8 cellular contexts compared by ENCODE assay signal in the genomic region with DNA sequence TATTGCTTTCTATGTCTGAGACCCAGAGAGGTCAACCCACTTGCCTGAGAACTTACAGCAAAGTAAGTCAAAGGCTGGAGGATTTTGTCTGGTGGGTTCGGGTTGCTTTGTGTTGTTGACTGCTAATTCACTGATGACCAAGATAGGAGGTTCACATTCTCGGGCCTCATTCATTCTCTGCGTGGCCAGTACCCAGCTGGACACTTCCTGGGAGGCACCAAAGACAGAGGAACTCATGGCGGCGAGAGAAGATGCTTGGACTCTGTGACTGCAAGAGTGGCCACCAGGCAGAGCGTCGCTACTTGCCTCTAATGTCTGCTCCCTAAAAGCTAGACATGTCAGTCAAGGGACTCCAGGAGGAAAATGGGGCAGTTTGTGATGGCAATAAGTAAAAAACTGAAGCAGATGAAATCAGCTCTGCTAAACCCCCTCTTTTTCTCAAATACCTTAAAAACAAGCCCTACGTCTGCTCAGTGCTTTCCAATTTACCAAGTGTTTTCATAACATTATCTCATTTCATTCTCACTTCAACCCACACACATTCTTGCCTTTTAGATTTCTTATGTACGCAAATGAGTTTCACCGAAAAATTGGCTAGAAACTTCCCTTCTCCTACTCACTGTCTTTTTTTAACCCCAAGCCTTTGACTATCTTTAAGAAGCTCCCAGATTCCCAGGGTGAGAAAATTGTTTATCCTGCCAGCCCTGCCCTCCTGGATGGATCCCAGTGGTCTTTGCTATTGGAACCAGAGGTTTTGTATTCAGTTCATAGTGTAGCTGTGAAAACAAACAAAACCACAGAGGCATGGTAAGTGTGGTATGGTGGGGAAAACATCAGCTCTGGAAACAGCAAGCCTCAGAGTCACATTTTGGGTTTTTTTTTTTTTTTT. TPM values are rescaled to one million over a fixed set of nuclear protein-coding genes. Genes with fewer than 3 reads are reported as not detected.
DNase-seq lines count a peak whose midpoint lies in the region; ATAC-seq and TF ChIP-seq lines count a peak whose summit lies in the region.

No MANE protein-coding gene starts in this region.

- H3K27me3 Mint-ChIP-seq in natural killer cell (ENCODE audit: low read depth in 2 of 2) (no peaks in the 10 kb centered on the region), type B pancreatic cell (peaks cover 28% of the 10 kb centered on the region)

- 72 to 82% (median 76%) methylated on average over 10 of the region's 10 CpGs for WGBS in adrenal gland, 4 donors

- DNase-seq in AG20443 (ENCODE audit: low spot score) (peak; percentile 46), adrenal gland (no peak), natural killer cell (peak; percentile 39), Kasumi-1 (lab: John Stamatoyannopoulos, UW) (no peak), SIG-M5 treated with dmso at 0.1 percent for 504 hours (lab: John Stamatoyannopoulos, UW; ENCODE audit: unreplicated experiment) (no peak), type B pancreatic cell (ENCODE audit: extremely low spot score, unreplicated experiment) (no peak)
- no peak for DNase-seq in stimulated activated CD4-positive, alpha-beta T cell treated with anti-CD3 and anti-CD28 coated beads, Interleukin-4, amount 100 ng/mL, for 4 hours

- TF ChIP-seq POLR2A in adrenal gland (IDR thresholded peaks at IDR 0.05), result no peak

- H3K9me3 ChIP-seq in adrenal gland (replicated peaks in 1 of 3), result no peaks in the 10 kb centered on the region

- H3K4me3 Mint-ChIP-seq in natural killer cell (peak overlapping the region; percentile 96), type B pancreatic cell (no peak overlapping the region)

- no peaks in the 10 kb centered on the region for H3K36me3 Mint-ChIP-seq in natural killer cell
- H3K36me3 Mint-ChIP-seq in type B pancreatic cell, result no peaks in the 10 kb centered on the region

- H3K4me3 ChIP-seq in adrenal gland, result no peak overlapping the region

- ATAC-seq in GM21390 (IDR thresholded peaks at IDR 0.05; ENCODE audit: unreplicated experiment), result peak; percentile 27
- peak; percentile 22 to 25 (median 24) for ATAC-seq in natural killer cell

- peaks cover 71 to 86% of the 10 kb centered on the region in 2 donors for H3K4me1 Mint-ChIP-seq in natural killer cell
- H3K4me1 Mint-ChIP-seq in type B pancreatic cell (ENCODE audit: unreplicated experiment), result peaks cover 24% of the 10 kb centered on the region

- H3K4me1 ChIP-seq in adrenal gland (replicated peaks in 1 of 2), result peaks cover 4 to 20% of the 10 kb centered on the region in 2 donors

- intact Hi-C loops in adrenal gland (cut with DNase I) (no loop called here), natural killer cell (cut with micrococcal nuclease) (loop anchor here (5.0 to 10.0 kb wide), 2 partner anchors 66 to 1212 kb away; no protein-coding TSS in a partner anchor)

- H3K9me3 Mint-ChIP-seq in natural killer cell (no peaks in the 10 kb centered on the region), type B pancreatic cell (no peaks in the 10 kb centered on the region)

- no peak for TF ChIP-seq CTCF in adrenal gland (IDR thresholded peaks at IDR 0.05)
- no peak for TF ChIP-seq CTCF in natural killer cell (IDR thresholded peaks at IDR 0.05)
- no peak for TF ChIP-seq CTCF in type B pancreatic cell (conservative IDR thresholded peaks at IDR 0.05)

- no peaks in the 10 kb centered on the region for H3K27me3 ChIP-seq in adrenal gland

- H3K36me3 ChIP-seq in adrenal gland (replicated peaks in 1 of 2), result no peaks in the 10 kb centered on the region

- H3K27ac ChIP-seq in adrenal gland, result peak overlapping the region in 3 of 5 donors; percentile 58 to 80 (median 74)

- H3K27ac Mint-ChIP-seq in natural killer cell (peak overlapping the region; percentile 87 to 100), type B pancreatic cell (no peak overlapping the region)

RNA-seq across cellular contexts. Expression of a gene that starts 4.9 kb away (rescaled TPM):
- 10 to 100 TPM; 11.2 to 76.4 (median 16.1) TPM for total RNA-seq in adrenal gland
- 10 to 100 TPM in 1 of 3 donors, 1 to 10 TPM in 2; 7.6 to 11.3 (median 8.2) TPM for polyA plus RNA-seq in adrenal gland
- total RNA-seq in natural killer cell, result 100 to 1,000 TPM; 157 to 197 (median 158) TPM
- total RNA-seq in type B pancreatic cell (ENCODE audit: low replicate concordance), result 78.5 and 116 TPM in 2 replicates

Comparison
In these comparisons a context has a peak if more than half of its experiments do, and no peak if none do; other contexts are left out.
1. DNase-seq: peak in AG20443 (single experiment) and natural killer cell (single experiment); none in adrenal gland (0 of 7), Kasumi-1 (0 of 2), SIG-M5 treated with dmso at 0.1 percent for 504 hours (single experiment), stimulated activated CD4-positive, alpha-beta T cell treated with anti-CD3 and anti-CD28 coated beads, Interleukin-4, amount 100 ng/mL, for 4 hours (0 of 2) and type B pancreatic cell (single experiment).